ENCODE assay signal across 28 cellular contexts in genomic region chr12:60393093-60393492, GRCh38.
"Had no signal": no experiment of that assay in that cellular context is flagged by ENCODE, and none has a peak within 500 bp of the region (broad histone marks: within the 10 kb centered on the region; RNA-seq: fewer than 3 reads in every experiment).

No MANE protein-coding gene starts in this region.

- H3K9me3 ChIP-seq: left ventricle myocardium inferior, neutrophil, right atrium auricular region, right lobe of liver, testis, tibial artery, vagina had no signal

- DNase-seq: heart right ventricle; islet precursor cell; left ventricle myocardium inferior; mesendoderm; naive B cell; natural killer cell; nephron progenitor cell; occipital lobe; right lobe of liver; stimulated activated CD4-positive, alpha-beta T cell treated with anti-CD3 and anti-CD28 coated beads, Interleukin-12 subunit alpha, Interleukin-12 subunit beta, amount 100 ng/mL, for 4 hours; stimulated activated CD4-positive, alpha-beta T cell treated with anti-CD3 and anti-CD28 coated beads, Interleukin-15, amount 100 ng/mL, for 24 hours; stimulated activated CD4-positive, alpha-beta T cell treated with anti-CD3 and anti-CD28 coated beads, Interleukin-2, amount 100 ng/mL, for 24 hours; stimulated activated CD4-positive, alpha-beta T cell treated with anti-CD3 and anti-CD28 coated beads, Interleukin-4, amount 100 ng/mL, for 1 hour; stimulated activated naive CD4-positive, alpha-beta T cell; stomach; testis; tibial artery; trophoblast cell had no signal

- H3K4me3 Mint-ChIP-seq: mesothelial cell of epicardium, naive B cell, natural killer cell, nephron progenitor cell, neural progenitor cell had no signal

- H3K4me1 Mint-ChIP-seq: mesothelial cell of epicardium, naive B cell, natural killer cell, nephron progenitor cell, neural progenitor cell had no signal

- H3K36me3 ChIP-seq: heart right ventricle, left ventricle myocardium inferior, neural progenitor cell, neutrophil, right atrium auricular region, right lobe of liver, stomach, tibial artery, vagina had no signal

- ATAC-seq: heart right ventricle, natural killer cell had no signal

- H3K27ac Mint-ChIP-seq: mesothelial cell of epicardium, naive B cell, natural killer cell, nephron progenitor cell, neural progenitor cell, progenitor cell of endocrine pancreas had no signal

- H3K27me3 ChIP-seq: heart right ventricle, hepatocyte, neural progenitor cell, neutrophil, right atrium auricular region, right lobe of liver, stomach, testis, tibial artery, vagina had no signal

- H3K9me3 Mint-ChIP-seq: mesothelial cell of epicardium, nephron progenitor cell, neural progenitor cell had no signal

- H3K27me3 Mint-ChIP-seq: naive B cell, progenitor cell of endocrine pancreas had no signal

- H3K27ac ChIP-seq: heart right ventricle, hepatocyte, left ventricle myocardium inferior, neural progenitor cell, neutrophil, parathyroid adenoma, right atrium auricular region, right lobe of liver, stomach, testis, tibial artery, vagina had no signal

- H3K4me3 ChIP-seq: heart right ventricle, hepatocyte, left ventricle myocardium inferior, lung, neural progenitor cell, right atrium auricular region, right lobe of liver, smooth muscle cell, stomach, testis, tibial artery, vagina had no signal

- H3K4me1 ChIP-seq: heart right ventricle, left ventricle myocardium inferior, neural progenitor cell, parathyroid adenoma, right atrium auricular region, right lobe of liver, stomach, testis, tibial artery, vagina had no signal
